Comparison of ENCODE assay signal across 30 cellular contexts in genomic region chr3:3133490-3133889, GRCh38. TPM values are rescaled to one million over a fixed set of nuclear protein-coding genes. Genes with fewer than 3 reads are reported as not detected.
A peak's percentile ranks its signal among the peaks of the same experiment; 100 is the strongest.
DNase-seq lines count a peak whose midpoint lies in the region; ATAC-seq and TF ChIP-seq lines count a peak whose summit lies in the region.
"Had no signal": no experiment of that assay in that cellular context is flagged by ENCODE, and none has a peak within 500 bp of the region (broad histone marks: within the 10 kb centered on the region; RNA-seq: fewer than 3 reads in every experiment).

No MANE protein-coding gene starts in this region.

- H3K36me3 Mint-ChIP-seq in activated naive CD4-positive, alpha-beta T cell treated with anti-CD3 and anti-CD28 coated beads for 36 hours (ENCODE audit: low read depth), result peaks cover 53% of the 10 kb centered on the region
- peaks cover 54% of the 10 kb centered on the region for H3K36me3 Mint-ChIP-seq in activated naive CD8-positive, alpha-beta T cell treated with anti-CD3 and anti-CD28 coated beads for 36 hours
- peaks cover 3 to 37% (median 22%) of the 10 kb centered on the region in 5 donors for H3K36me3 Mint-ChIP-seq in naive thymus-derived CD4-positive, alpha-beta T cell

- peaks cover 17% of the 10 kb centered on the region for H3K4me1 ChIP-seq in DND-41 (ENCODE audit: insufficient read depth, low read length)
- peaks cover 0 to 27% of the 10 kb centered on the region in 2 donors for H3K4me1 ChIP-seq in naive thymus-derived CD4-positive, alpha-beta T cell (ENCODE audit: control insufficient read depth in 2 of 2, insufficient read depth in 2 of 2, low read length in 2 of 2)
- H3K4me1 ChIP-seq: gastrocnemius medialis had no signal

- ATAC-seq in DND-41 (ENCODE audit: insufficient read depth, low read depth) (0 out of 3 replicates have a peak, but pooled peaks have one; percentile 26), GM21367 (IDR thresholded peaks at IDR 0.05; ENCODE audit: unreplicated experiment) (no peak)
- no peak for ATAC-seq in naive thymus-derived CD4-positive, alpha-beta T cell
- ATAC-seq: gastrocnemius medialis; Panc1; sciatic nerve; stimulated activated memory B cell treated with anti-CD40 and anti-IgM and Interleukin-4, amounts not matched to agents 10 μg/mL and 1 μg/mL and 100 μg/mL, for 72 hours had no signal

- H3K4me3 ChIP-seq in DND-41 (ENCODE audit: low read depth in 1 of 2, low read length in 2 of 2), result no peak overlapping the region
- H3K4me3 ChIP-seq in naive thymus-derived CD4-positive, alpha-beta T cell (ENCODE audit: low read length), result no peak overlapping the region
- H3K4me3 ChIP-seq: coronary artery, esophagus muscularis mucosa, gastrocnemius medialis had no signal

- H3K4me2 ChIP-seq in DND-41 (ENCODE audit: insufficient read depth, low read length), result no peak overlapping the region

- H3K27ac ChIP-seq in DND-41 (ENCODE audit: low read length), result no peak overlapping the region
- peak overlapping the region; percentile 34 for H3K27ac ChIP-seq in naive thymus-derived CD4-positive, alpha-beta T cell (ENCODE audit: low read depth, low read length)
- H3K27ac ChIP-seq: coronary artery, esophagus muscularis mucosa, gastrocnemius medialis, HL-60 had no signal

- H3K9ac ChIP-seq in DND-41 (ENCODE audit: low read depth, low read length), result no peak overlapping the region

- H3K27ac Mint-ChIP-seq in activated naive CD4-positive, alpha-beta T cell treated with anti-CD3 and anti-CD28 coated beads for 36 hours, result peak overlapping the region; percentile 8
- H3K27ac Mint-ChIP-seq in activated naive CD8-positive, alpha-beta T cell treated with anti-CD3 and anti-CD28 coated beads for 36 hours, result peak overlapping the region; percentile 76
- peak overlapping the region in 5 of 9 donors; percentile 4 to 78 (median 67) for H3K27ac Mint-ChIP-seq in naive thymus-derived CD4-positive, alpha-beta T cell
- H3K27ac Mint-ChIP-seq: stimulated activated memory B cell treated with anti-CD40 and anti-IgM and Interleukin-4, amounts not matched to agents 10 μg/mL and 1 μg/mL and 100 μg/mL, for 72 hours had no signal

- peaks cover 80% of the 10 kb centered on the region for H3K36me3 ChIP-seq in DND-41 (ENCODE audit: insufficient read depth, low read length)
- peaks cover 0 to 30% (median 6%) of the 10 kb centered on the region in 3 experiments for H3K36me3 ChIP-seq in naive thymus-derived CD4-positive, alpha-beta T cell (ENCODE audit: control insufficient read depth in 2 of 3, insufficient read depth in 3 of 3, low read length in 3 of 3)

- no peaks in the 10 kb centered on the region for H3K27me3 ChIP-seq in DND-41 (ENCODE audit: insufficient read depth, low read length, poor library complexity)
- no peaks in the 10 kb centered on the region for H3K27me3 ChIP-seq in naive thymus-derived CD4-positive, alpha-beta T cell (ENCODE audit: control insufficient read depth in 2 of 2, insufficient read depth in 2 of 2, low read length in 2 of 2)
- H3K27me3 ChIP-seq: esophagus muscularis mucosa, gastrocnemius medialis had no signal

- H2AFZ ChIP-seq in DND-41 (ENCODE audit: low read depth, low read length), result no peak overlapping the region

- no peaks in the 10 kb centered on the region for H3K9me3 Mint-ChIP-seq in activated naive CD4-positive, alpha-beta T cell treated with anti-CD3 and anti-CD28 coated beads for 36 hours
- no peaks in the 10 kb centered on the region for H3K9me3 Mint-ChIP-seq in activated naive CD8-positive, alpha-beta T cell treated with anti-CD3 and anti-CD28 coated beads for 36 hours
- no peaks in the 10 kb centered on the region for H3K9me3 Mint-ChIP-seq in naive thymus-derived CD4-positive, alpha-beta T cell
- H3K9me3 Mint-ChIP-seq: stimulated activated memory B cell treated with anti-CD40 and anti-IgM and Interleukin-4, amounts not matched to agents 10 μg/mL and 1 μg/mL and 100 μg/mL, for 72 hours had no signal

- peaks cover 40% of the 10 kb centered on the region for H4K20me1 ChIP-seq in DND-41 (ENCODE audit: insufficient read depth, low read length)

- TF ChIP-seq CTCF in DND-41 (IDR thresholded peaks at IDR 0.05; ENCODE audit: borderline replicate concordance, extremely low read depth, low read length, poor library complexity, severe bottlenecking), result no peak

- no peak overlapping the region for H3K4me3 Mint-ChIP-seq in activated naive CD4-positive, alpha-beta T cell treated with anti-CD3 and anti-CD28 coated beads for 36 hours
- H3K4me3 Mint-ChIP-seq in activated naive CD8-positive, alpha-beta T cell treated with anti-CD3 and anti-CD28 coated beads for 36 hours, result peak overlapping the region; percentile 25
- H3K4me3 Mint-ChIP-seq in naive thymus-derived CD4-positive, alpha-beta T cell, result peak overlapping the region in 2 of 10 donors; percentile 15 to 26
- H3K4me3 Mint-ChIP-seq: stimulated activated memory B cell treated with anti-CD40 and anti-IgM and Interleukin-4, amounts not matched to agents 10 μg/mL and 1 μg/mL and 100 μg/mL, for 72 hours had no signal

- intact Hi-C loops in activated naive CD4-positive, alpha-beta T cell treated with anti-CD3 and anti-CD28 coated beads for 36 hours (cut with micrococcal nuclease), result no loop called here
- intact Hi-C loops in naive thymus-derived CD4-positive, alpha-beta T cell (cut with micrococcal nuclease), result no loop called here

- peaks cover 59% of the 10 kb centered on the region for H3K4me1 Mint-ChIP-seq in activated naive CD4-positive, alpha-beta T cell treated with anti-CD3 and anti-CD28 coated beads for 36 hours (ENCODE audit: low read depth)
- peaks cover 50% of the 10 kb centered on the region for H3K4me1 Mint-ChIP-seq in activated naive CD8-positive, alpha-beta T cell treated with anti-CD3 and anti-CD28 coated beads for 36 hours
- peaks cover 32 to 75% (median 72%) of the 10 kb centered on the region in 7 donors for H3K4me1 Mint-ChIP-seq in naive thymus-derived CD4-positive, alpha-beta T cell

- CTCF ChIA-PET in activated naive CD4-positive, alpha-beta T cell treated with anti-CD3 and anti-CD28 coated beads for 36 hours (lab: Charles Lee), result interaction anchor here (0.6 to 1.4 kb wide), 5 partner anchors 21 to 658 kb away, joined by 3 to 5 read pairs (median 3); no protein-coding TSS in a partner anchor
- CTCF ChIA-PET in naive thymus-derived CD4-positive, alpha-beta T cell (lab: Charles Lee), result interaction anchor here (1.2 kb wide), 1 partner anchor 9 kb away, joined by 4 read pairs; no protein-coding TSS in a partner anchor

- DNase-seq in activated naive CD4-positive, alpha-beta T cell treated with anti-CD3 and anti-CD28 coated beads for 36 hours, result no peak
- DNase-seq in activated naive CD4-positive, alpha-beta T cell treated with anti-CD3 and anti-CD28 coated beads, Interleukin-2, amount 50 U/mL, for 16 hours, result no peak
- DNase-seq in DND-41 (no peak), DMS53 treated with DMSO at 0.1 percent for 48 hours (lab: John Stamatoyannopoulos, UW; ENCODE audit: unreplicated experiment) (no peak), COLO829 (ENCODE audit: low spot score) (no peak)
- no peak for DNase-seq in activated naive CD8-positive, alpha-beta T cell treated with anti-CD3 and anti-CD28 coated beads for 36 hours
- no peak for DNase-seq in naive thymus-derived CD4-positive, alpha-beta T cell
- DNase-seq: activated CD4-positive, alpha-beta T cell treated with anti-CD3 and anti-CD28 coated beads, Interleukin-2, amount 50 U/mL, for 48 hours; activated CD4-positive, CD25-positive, alpha-beta regulatory T cell; C1 segment of cervical spinal cord; effector memory CD4-positive, alpha-beta T cell; gastrocnemius medialis; GOT3; Kasumi-1; NCI-H1092; NCI-H187 treated with DMSO at 0.1 percent for 48 hours; NCI-H524 treated with DMSO at 0.1 percent for 48 hours; SHP77 treated with DMSO at 0.1 percent for 48 hours; stimulated activated CD4-positive, alpha-beta T cell treated with anti-CD3 and anti-CD28 coated beads, Interleukin-12 subunit alpha, Interleukin-12 subunit beta, amount 100 ng/mL, for 4 hours; stimulated activated CD4-positive, alpha-beta T cell treated with anti-CD3 and anti-CD28 coated beads, Interleukin-4, amount 100 ng/mL, for 1 hour; SW 1271; T1000 had no signal

- POLR2A ChIA-PET in naive thymus-derived CD4-positive, alpha-beta T cell (lab: Charles Lee), result interaction anchor here (0.6 to 0.8 kb wide), 2 partner anchors 29 to 35 kb away, joined by 3 to 4 read pairs; no protein-coding TSS in a partner anchor

- peaks cover 85% of the 10 kb centered on the region for H3K79me2 ChIP-seq in DND-41 (ENCODE audit: insufficient read depth, low read length)

- H3K9me3 ChIP-seq in DND-41 (ENCODE audit: insufficient read depth, low read length, severe bottlenecking), result no peaks in the 10 kb centered on the region
- H3K9me3 ChIP-seq in naive thymus-derived CD4-positive, alpha-beta T cell (ENCODE audit: control insufficient read depth in 2 of 3, low read length in 3 of 3), result no peaks in the 10 kb centered on the region
- H3K9me3 ChIP-seq: esophagus muscularis mucosa, gastrocnemius medialis had no signal

- no peaks in the 10 kb centered on the region for H3K27me3 Mint-ChIP-seq in activated naive CD4-positive, alpha-beta T cell treated with anti-CD3 and anti-CD28 coated beads for 36 hours (ENCODE audit: low read depth)
- no peaks in the 10 kb centered on the region for H3K27me3 Mint-ChIP-seq in activated naive CD8-positive, alpha-beta T cell treated with anti-CD3 and anti-CD28 coated beads for 36 hours
- no peaks in the 10 kb centered on the region for H3K27me3 Mint-ChIP-seq in naive thymus-derived CD4-positive, alpha-beta T cell
- H3K27me3 Mint-ChIP-seq: stimulated activated memory B cell treated with anti-CD40 and anti-IgM and Interleukin-4, amounts not matched to agents 10 μg/mL and 1 μg/mL and 100 μg/mL, for 72 hours had no signal

RNA-seq across cellular contexts. Expression of gene TRNT1, which starts 6.8 kb away (rescaled TPM):
- 10 to 100 TPM; 42.3 to 49.4 TPM for total RNA-seq in activated naive CD4-positive, alpha-beta T cell treated with anti-CD3 and anti-CD28 coated beads for 36 hours
- 10 to 100 TPM; 52.0 to 59.5 TPM for total RNA-seq in activated naive CD8-positive, alpha-beta T cell treated with anti-CD3 and anti-CD28 coated beads for 36 hours
- total RNA-seq in naive thymus-derived CD4-positive, alpha-beta T cell, result 10 to 100 TPM; 36.4 to 44.5 (median 38.8) TPM
- 10 to 100 TPM; 22.7 to 26.9 TPM for polyA plus RNA-seq in naive thymus-derived CD4-positive, alpha-beta T cell

RNA-seq across cellular contexts. Expression of gene IL5RA, which starts 23.3 kb away (rescaled TPM):
- total RNA-seq in activated naive CD4-positive, alpha-beta T cell treated with anti-CD3 and anti-CD28 coated beads for 36 hours, result not detected
- total RNA-seq in activated naive CD8-positive, alpha-beta T cell treated with anti-CD3 and anti-CD28 coated beads for 36 hours, result not detected
- total RNA-seq in naive thymus-derived CD4-positive, alpha-beta T cell, result 1 to 10 TPM in 2 of 5 experiments, not detected in 3; 1.1 to 8.7 TPM
- not detected for polyA plus RNA-seq in naive thymus-derived CD4-positive, alpha-beta T cell
- total RNA-seq: gastrocnemius medialis, lung microvascular endothelial cell had no signal

RNA-seq across cellular contexts. Expression of gene CRBN, which starts 46.0 kb away (rescaled TPM):
- total RNA-seq in activated naive CD4-positive, alpha-beta T cell treated with anti-CD3 and anti-CD28 coated beads for 36 hours, result 10 to 100 TPM; 44.1 to 48.0 TPM
- 10 to 100 TPM; 37.7 to 43.6 TPM for total RNA-seq in activated naive CD8-positive, alpha-beta T cell treated with anti-CD3 and anti-CD28 coated beads for 36 hours
- 100 to 1,000 TPM in 4 of 5 experiments, 10 to 100 TPM in 1; 69.1 to 169 (median 134) TPM for total RNA-seq in naive thymus-derived CD4-positive, alpha-beta T cell
- 100 to 1,000 TPM; 171 to 198 TPM for polyA plus RNA-seq in naive thymus-derived CD4-positive, alpha-beta T cell

Comparison
In these comparisons a context has a peak if more than half of its experiments do, and no peak if none do; other contexts are left out.
1. H3K27ac Mint-ChIP-seq: peak in every context shown above with its lines; median percentile 76 in activated naive CD8-positive, alpha-beta T cell treated with anti-CD3 and anti-CD28 coated beads for 36 hours; 67 in naive thymus-derived CD4-positive, alpha-beta T cell; 8 in activated naive CD4-positive, alpha-beta T cell treated with anti-CD3 and anti-CD28 coated beads for 36 hours.